23 cellular contexts compared by ENCODE assay signal in the genomic region with DNA sequence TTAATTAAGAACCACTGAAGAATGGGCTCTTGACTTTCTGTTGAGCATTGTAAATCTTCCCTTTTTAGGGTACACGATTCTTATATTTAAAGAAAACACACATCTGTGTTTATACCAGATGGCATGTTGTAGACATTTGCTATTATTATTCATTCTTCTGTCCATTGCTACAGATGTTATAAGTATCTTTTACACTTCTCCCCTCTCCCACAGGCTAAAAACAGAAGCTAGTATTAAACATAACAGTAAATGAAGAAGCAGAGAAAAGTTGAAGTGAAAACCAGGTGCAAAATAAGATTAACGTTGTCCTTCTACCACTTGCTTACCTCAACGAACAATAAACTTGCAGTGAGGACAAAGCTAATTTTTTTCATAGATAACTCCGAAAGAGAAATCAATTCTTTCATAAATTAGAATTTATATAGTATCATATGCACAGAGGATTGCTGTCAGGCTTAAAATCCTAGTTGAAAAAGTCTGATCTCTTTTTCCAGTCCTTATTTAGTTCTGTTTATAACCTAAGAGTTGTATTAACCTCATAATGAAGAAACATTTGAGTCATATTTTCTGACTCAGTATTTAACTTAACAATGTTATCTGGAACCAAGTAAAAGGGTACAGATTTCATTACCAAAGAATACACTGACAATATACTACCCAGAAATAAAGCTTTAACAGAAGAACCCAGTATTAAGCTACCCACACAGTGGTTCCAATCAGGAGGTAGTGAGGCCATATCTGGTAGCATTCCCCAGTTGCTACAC. TPM values are rescaled to one million over a fixed set of nuclear protein-coding genes. Genes with fewer than 3 reads are reported as not detected.
"Had no signal": no experiment of that assay in that cellular context is flagged by ENCODE, and none has a peak within 500 bp of the region (broad histone marks: within the 10 kb centered on the region; RNA-seq: fewer than 3 reads in every experiment).

No MANE protein-coding gene starts in this region.

- H3K27me3 ChIP-seq: cardiac muscle cell had no signal

- H3K9me3 Mint-ChIP-seq: activated CD4-positive, alpha-beta memory T cell treated with anti-CD3 and anti-CD28 coated beads, Interleukin-2, amount 10 ng/mL, durations not matched to agents 7 days and 5 days; activated naive CD8-positive, alpha-beta T cell treated with anti-CD3 and anti-CD28 coated beads, Interleukin-2, amount 10 ng/mL, durations not matched to agents 7 days and 5 days; brain; IgD-negative memory B cell had no signal

- H3K36me3 ChIP-seq: cardiac muscle cell, WERI-Rb-1 had no signal

- H3K4me1 Mint-ChIP-seq: activated CD4-positive, alpha-beta memory T cell treated with anti-CD3 and anti-CD28 coated beads, Interleukin-2, amount 10 ng/mL, durations not matched to agents 7 days and 5 days; activated CD4-positive, alpha-beta T cell treated with anti-CD3 and anti-CD28 coated beads for 36 hours; activated naive CD8-positive, alpha-beta T cell treated with anti-CD3 and anti-CD28 coated beads, Interleukin-2, amount 10 ng/mL, durations not matched to agents 7 days and 5 days; brain; IgD-negative memory B cell had no signal

- DNase-seq: activated CD4-positive, alpha-beta memory T cell treated with anti-CD3 and anti-CD28 coated beads, Interleukin-2, amount 10 ng/mL, durations not matched to agents 7 days and 5 days; activated CD4-positive, alpha-beta T cell treated with anti-CD3 and anti-CD28 coated beads for 36 hours; activated CD4-positive, alpha-beta T cell treated with anti-CD3 and anti-CD28 coated beads, Interleukin-2, amount 50 U/mL, for 1 hour; activated CD8-positive, alpha-beta memory T cell treated with anti-CD3 and anti-CD28 coated beads, Interleukin-2, amount 50 U/mL, for 48 hours; activated naive CD4-positive, alpha-beta T cell treated with anti-CD3 and anti-CD28 coated beads, Interleukin-2, amount 50 U/mL, for 16 hours; activated naive CD8-positive, alpha-beta T cell treated with anti-CD3 and anti-CD28 coated beads, Interleukin-2, amount 10 ng/mL, durations not matched to agents 7 days and 5 days; activated T-cell treated with anti-CD3 and anti-CD28 coated beads, Interleukin-2, amount 50 U/mL, for 1 hour; amygdala; KG1; NCI-H1092; NCI-H1417; NCI-H1930; NCI-H2171; NCI-H226; NCI-H526; NK-92 treated with Interleukin-12 subunit alpha and Interleukin-12 subunit beta, amount 100 ng/mL, for 24 hours; SIG-M5; T-helper 1 cell; WERI-Rb-1 had no signal

- H3K4me3 ChIP-seq: cardiac muscle cell had no signal

- H3K36me3 Mint-ChIP-seq: activated naive CD8-positive, alpha-beta T cell treated with anti-CD3 and anti-CD28 coated beads, Interleukin-2, amount 10 ng/mL, durations not matched to agents 7 days and 5 days; brain; IgD-negative memory B cell had no signal

- ATAC-seq: activated CD4-positive, alpha-beta T cell treated with anti-CD3 and anti-CD28 coated beads for 36 hours had no signal

- H3K27me3 Mint-ChIP-seq: IgD-negative memory B cell had no signal

- H3K27ac ChIP-seq: cardiac muscle cell, WERI-Rb-1 had no signal

- H3K27ac Mint-ChIP-seq: activated CD4-positive, alpha-beta memory T cell treated with anti-CD3 and anti-CD28 coated beads, Interleukin-2, amount 10 ng/mL, durations not matched to agents 7 days and 5 days; activated CD4-positive, alpha-beta T cell treated with anti-CD3 and anti-CD28 coated beads for 36 hours; activated naive CD8-positive, alpha-beta T cell treated with anti-CD3 and anti-CD28 coated beads, Interleukin-2, amount 10 ng/mL, durations not matched to agents 7 days and 5 days; brain; IgD-negative memory B cell had no signal

- H3K4me3 Mint-ChIP-seq: activated CD4-positive, alpha-beta memory T cell treated with anti-CD3 and anti-CD28 coated beads, Interleukin-2, amount 10 ng/mL, durations not matched to agents 7 days and 5 days; activated CD4-positive, alpha-beta T cell treated with anti-CD3 and anti-CD28 coated beads for 36 hours; activated naive CD8-positive, alpha-beta T cell treated with anti-CD3 and anti-CD28 coated beads, Interleukin-2, amount 10 ng/mL, durations not matched to agents 7 days and 5 days; brain; IgD-negative memory B cell had no signal

RNA-seq across cellular contexts. Expression of gene ZNF385B, which starts 16.4 kb away (rescaled TPM):
- total RNA-seq: activated CD4-positive, alpha-beta memory T cell treated with anti-CD3 and anti-CD28 coated beads, Interleukin-2, amount 10 ng/mL, durations not matched to agents 7 days and 5 days; activated CD4-positive, alpha-beta T cell treated with anti-CD3 and anti-CD28 coated beads for 36 hours; activated naive CD8-positive, alpha-beta T cell treated with anti-CD3 and anti-CD28 coated beads, Interleukin-2, amount 10 ng/mL, durations not matched to agents 7 days and 5 days; T-helper 2 cell treated with Interferon-gamma antibody and Interleukin-4, amounts not matched to agents 100 ng/mL and 5 ng/mL, for 36 hours had no signal
- polyA plus RNA-seq: IgD-negative memory B cell had no signal
